1 cellular context compared by ENCODE assay signal in genomic region chr5:110738812-110739651, GRCh38.
TF ChIP-seq lines count a peak whose summit lies in the region.

Gene SLC25A46 (plus strand): TSS chr5:110739007. CDS start chr5:110739120, 113 bp downstream.

TF ChIP-seq in GM12878, 131 proteins besides CTCF, POLR2A, EP300 and RAD21 (continued from another document and continues in another):
- no peak for TF ChIP-seq FOXK2 (IDR thresholded peaks at IDR 0.05)
- peak; percentile 93 for TF ChIP-seq SIN3A (IDR thresholded peaks at IDR 0.05; ENCODE audit: low read depth, low read length)
- no peak for TF ChIP-seq STAT3 (IDR thresholded peaks at IDR 0.05; ENCODE audit: low read depth, low read length)
- peak; percentile 95 for TF ChIP-seq ZBTB40 (IDR thresholded peaks at IDR 0.05; ENCODE audit: borderline replicate concordance)
- TF ChIP-seq ATF7 (IDR thresholded peaks at IDR 0.05; ENCODE audit: low read depth): no peak
- peak; percentile 66 for TF ChIP-seq RELA (IDR thresholded peaks at IDR 0.05; ENCODE audit: borderline replicate concordance, partially characterized antibody)
- TF ChIP-seq POU2F2 (IDR thresholded peaks at IDR 0.05; ENCODE audit: borderline replicate concordance, low read depth, low read length): peak; percentile 41; the same call in 1 of the 3 replicates
- no peak for TF ChIP-seq SUZ12 (IDR thresholded peaks at IDR 0.05; ENCODE audit: unreplicated experiment)
- TF ChIP-seq NR2C1 (IDR thresholded peaks at IDR 0.05): peak; percentile 77
- peak; percentile 60; the same call in 1 of the 2 replicates for TF ChIP-seq BACH1 (IDR thresholded peaks at IDR 0.05; ENCODE audit: borderline replicate concordance)
- TF ChIP-seq CHD1 (IDR thresholded peaks at IDR 0.05; ENCODE audit: low read depth, low read length): no peak
- TF ChIP-seq PML (IDR thresholded peaks at IDR 0.05; ENCODE audit: low read length): peak; percentile 96
- peak; percentile 87 for TF ChIP-seq MXI1 (IDR thresholded peaks at IDR 0.05; ENCODE audit: low read depth, low read length)
- TF ChIP-seq ZBTB33 (IDR thresholded peaks at IDR 0.05): no peak
- TF ChIP-seq DPF2 (IDR thresholded peaks at IDR 0.05): peak; percentile 62; the same call in 1 of the 2 replicates
- TF ChIP-seq MEF2B (IDR thresholded peaks at IDR 0.05; ENCODE audit: partially characterized antibody, poor library complexity, severe bottlenecking): peak; percentile 49
- peak; percentile 92 for TF ChIP-seq USF1 (IDR thresholded peaks at IDR 0.05; ENCODE audit: borderline replicate concordance, extremely low read length, insufficient read depth, low read depth, low read length)
- peak; percentile 8 for TF ChIP-seq SKIL (IDR thresholded peaks at IDR 0.05; ENCODE audit: low read depth, poor library complexity, severe bottlenecking)
- 0 out of 2 replicates have a peak, but pooled peaks have one; percentile 32 for TF ChIP-seq SMARCA5 (IDR thresholded peaks at IDR 0.05)
- no peak for TF ChIP-seq RCOR1 (conservative IDR thresholded peaks at IDR 0.05; ENCODE audit: low read depth, low read length)
- no peak for TF ChIP-seq JUNB (IDR thresholded peaks at IDR 0.05)
- peak; percentile 87 for TF ChIP-seq MAX (IDR thresholded peaks at IDR 0.05; ENCODE audit: low read depth, low read length)
- no peak for TF ChIP-seq ESRRA (IDR thresholded peaks at IDR 0.05; ENCODE audit: low read length)
- no peak for TF ChIP-seq TCF7 (IDR thresholded peaks at IDR 0.05; ENCODE audit: borderline replicate concordance)
- TF ChIP-seq YY1 (IDR thresholded peaks at IDR 0.05; ENCODE audit: low read depth, low read length): peak; percentile 92
- TF ChIP-seq NFXL1 (IDR thresholded peaks at IDR 0.05; ENCODE audit: borderline replicate concordance): no peak
- TF ChIP-seq SREBF1 (IDR thresholded peaks at IDR 0.05; ENCODE audit: low read length): no peak
- no peak for TF ChIP-seq KDM1A (IDR thresholded peaks at IDR 0.05; ENCODE audit: borderline replicate concordance)
- TF ChIP-seq ASH2L (IDR thresholded peaks at IDR 0.05; ENCODE audit: borderline replicate concordance, low read depth): peak; percentile 44; the same call in 1 of the 2 replicates
- peak; percentile 98 for TF ChIP-seq RAD51 (IDR thresholded peaks at IDR 0.05)
- TF ChIP-seq SIX5 (IDR thresholded peaks at IDR 0.05; ENCODE audit: low read depth, low read length, severe bottlenecking): peak; percentile 23
- no peak for TF ChIP-seq TCF3 (IDR thresholded peaks at IDR 0.05; ENCODE audit: borderline replicate concordance, insufficient read depth, low read depth, low read length)
- no peak; the same call in 1 of the 2 replicates for TF ChIP-seq CBFB (IDR thresholded peaks at IDR 0.05; ENCODE audit: low read depth)
- TF ChIP-seq SREBF2 (IDR thresholded peaks at IDR 0.05; ENCODE audit: low read length): no peak
- peak; percentile 36 for TF ChIP-seq SMAD1 (IDR thresholded peaks at IDR 0.05; ENCODE audit: low read depth, partially characterized antibody)
- TF ChIP-seq PKNOX1 (IDR thresholded peaks at IDR 0.05): peak; percentile 78
- no peak for TF ChIP-seq E2F4 (IDR thresholded peaks at IDR 0.05; ENCODE audit: low read depth, low read length)
- no peak for TF ChIP-seq HSF1 (IDR thresholded peaks at IDR 0.05; ENCODE audit: low read depth, low read length)
- TF ChIP-seq EZH2 (IDR thresholded peaks at IDR 0.05; ENCODE audit: borderline replicate concordance, control insufficient read depth, low read depth, low read length): no peak
- 0 out of 2 replicates have a peak, but pooled peaks have one; percentile 27 for TF ChIP-seq ZBTB11 (CRISPR knock-in tag; IDR thresholded peaks at IDR 0.05)
- no peak for TF ChIP-seq MYC (IDR thresholded peaks at IDR 0.05; ENCODE audit: insufficient read depth, insufficient read length, insufficient replicate concordance, low read length, severe bottlenecking)
- TF ChIP-seq YBX1 (IDR thresholded peaks at IDR 0.05): no peak
- no peak for TF ChIP-seq JUND (IDR thresholded peaks at IDR 0.05; ENCODE audit: low read depth, low read length)
- no peak for TF ChIP-seq CHD4 (IDR thresholded peaks at IDR 0.05)
- TF ChIP-seq CREB1 (IDR thresholded peaks at IDR 0.05; ENCODE audit: low read depth): peak; percentile 92
- TF ChIP-seq RFX5 (IDR thresholded peaks at IDR 0.05; ENCODE audit: low read depth, low read length): peak; percentile 64; the same call in 1 of the 2 replicates
